Comparison of ENCODE assay signal across 13 cellular contexts in genomic region chr11:77109236-77110019, GRCh38. TPM values are rescaled to one million over a fixed set of nuclear protein-coding genes. Genes with fewer than 3 reads are reported as not detected.
DNase-seq lines count a peak whose midpoint lies in the region; ATAC-seq and TF ChIP-seq lines count a peak whose summit lies in the region.
"Had no signal": no experiment of that assay in that cellular context is flagged by ENCODE, and none has a peak within 500 bp of the region (broad histone marks: within the 10 kb centered on the region; RNA-seq: fewer than 3 reads in every experiment).

No MANE protein-coding gene starts in this region.

- H3K4me3 ChIP-seq in cardiac fibroblast (replicated peaks in 1 of 2; ENCODE audit: low read depth in 2 of 2, low read length in 2 of 2) = no peak overlapping the region

- TF ChIP-seq CTCF in cardiac fibroblast (IDR thresholded peaks at IDR 0.05; ENCODE audit: low read depth, low read length) = no peak

- DNase-seq in DMS79 treated with DMSO at 0.1 percent for 48 hours (lab: John Stamatoyannopoulos, UW) (peak; percentile 94), NCI-H1436 treated with DMSO at 0.1 percent for 48 hours (lab: John Stamatoyannopoulos, UW) (peak; percentile 55), cardiac fibroblast (ENCODE audit: low read depth in 2 of 2) (peak; percentile 59 to 65), renal cortical epithelial cell (ENCODE audit: low read depth) (peak; percentile 64), DMS53 (lab: John Stamatoyannopoulos, UW) (no peak), hippocampal formation (lab: John Stamatoyannopoulos, UW) (no peak), globus pallidus (ENCODE audit: low spot score) (no peak)
- DNase-seq: NCI-H524 treated with DMSO at 0.1 percent for 48 hours; SHP77; stimulated activated CD4-positive, alpha-beta T cell treated with anti-CD3 and anti-CD28 coated beads, Interleukin-2, amount 100 ng/mL, for 24 hours; stimulated activated naive B cell treated with anti-CD40 and anti-IgM and Interleukin-4, amounts not matched to agents 10 μg/mL and 1 μg/mL and 100 μg/mL, for 72 hours had no signal

- no peak for ATAC-seq in HG03045 (IDR thresholded peaks at IDR 0.05; ENCODE audit: unreplicated experiment)
- ATAC-seq: stimulated activated naive B cell treated with anti-CD40 and anti-IgM and Interleukin-4, amounts not matched to agents 10 μg/mL and 1 μg/mL and 100 μg/mL, for 72 hours had no signal

RNA-seq across cellular contexts. Expression of gene OMP, which starts 6.8 kb away (rescaled TPM):
- 0.50 TPM in 1 of 2 replicates, not detected in the other for total RNA-seq in renal cortical epithelial cell
- total RNA-seq: H4 had no signal

RNA-seq across cellular contexts. Expression of gene MYO7A, which starts 18.6 kb away (rescaled TPM):
- total RNA-seq in renal cortical epithelial cell = 0.35 and 1.2 TPM in 2 replicates

RNA-seq across cellular contexts. Expression of gene CAPN5, which starts 42.7 kb away (rescaled TPM):
- total RNA-seq in renal cortical epithelial cell = 3.8 and 19.4 TPM in 2 replicates

Comparison
In these comparisons a context has a peak if more than half of its experiments do, and no peak if none do; other contexts are left out.
1. DNase-seq: peak in DMS79 treated with DMSO at 0.1 percent for 48 hours (single experiment), NCI-H1436 treated with DMSO at 0.1 percent for 48 hours (single experiment), cardiac fibroblast (2 of 2) and renal cortical epithelial cell (single experiment); none in DMS53 (single experiment), hippocampal formation (0 of 2) and globus pallidus (single experiment).